Comparison of ENCODE assay signal across 9 cellular contexts in genomic region chr12:48183876-48184548, GRCh38. TPM values are rescaled to one million over a fixed set of nuclear protein-coding genes. Genes with fewer than 3 reads are reported as not detected.
DNase-seq lines count a peak whose midpoint lies in the region; ATAC-seq and TF ChIP-seq lines count a peak whose summit lies in the region.
"Had no signal": no experiment of that assay in that cellular context is flagged by ENCODE, and none has a peak within 500 bp of the region (broad histone marks: within the 10 kb centered on the region; RNA-seq: fewer than 3 reads in every experiment).

No MANE protein-coding gene starts in this region.

- no peaks in the 10 kb centered on the region for H3K9me3 ChIP-seq in BLaER1 treated with 17β-estradiol and CSF1 and Interleukin-3, amounts not matched to agents 10 nM and 100 nM (replicated peaks in 1 of 11)
- H3K9me3 ChIP-seq in mesenchymal stem cell (ENCODE audit: control insufficient read depth, low read length) (no peaks in the 10 kb centered on the region), aorta (ENCODE audit: control insufficient read depth, low read length) (no peaks in the 10 kb centered on the region)

- H2BK15ac ChIP-seq in mesenchymal stem cell (ENCODE audit: low read depth, poor library complexity, severe bottlenecking): no peak overlapping the region

- intact Hi-C loops in aorta (cut with DNase I): no loop called here

- H2BK5ac ChIP-seq in mesenchymal stem cell (ENCODE audit: low read depth, low read length, poor library complexity, severe bottlenecking): no peak overlapping the region

- H3K4me3 Mint-ChIP-seq in IgD-negative memory B cell: peak overlapping the region; percentile 92 to 99 (median 96)
- H3K4me3 Mint-ChIP-seq in brain: peak overlapping the region; percentile 88 to 93 (median 91)

- no peak overlapping the region for H3K4ac ChIP-seq in mesenchymal stem cell (ENCODE audit: low read depth in 1 of 2, low read length in 2 of 2)

- H2BK120ac ChIP-seq in mesenchymal stem cell (ENCODE audit: low read depth, low read length): no peak overlapping the region

- no peak overlapping the region for H2AK5ac ChIP-seq in mesenchymal stem cell (ENCODE audit: low read length, severe bottlenecking)

- peaks cover 25 to 41% (median 32%) of the 10 kb centered on the region in 11 experiments for H3K27me3 ChIP-seq in BLaER1 treated with 17β-estradiol and CSF1 and Interleukin-3, amounts not matched to agents 10 nM and 100 nM
- H3K27me3 ChIP-seq in mesenchymal stem cell (ENCODE audit: control insufficient read depth in 1 of 2, insufficient read depth in 1 of 2, low read length in 2 of 2) (peaks cover 54 to 81% of the 10 kb centered on the region in 2 experiments), aorta (ENCODE audit: control insufficient read depth in 1 of 2, insufficient read depth in 2 of 2, low read length in 1 of 2) (no peaks in the 10 kb centered on the region)

- peak overlapping the region in 1 of 2 experiments; percentile 59 for H2BK12ac ChIP-seq in mesenchymal stem cell (ENCODE audit: low read length in 2 of 2)

- H3K36me3 Mint-ChIP-seq in IgD-negative memory B cell: peaks cover 1% of the 10 kb centered on the region
- no peaks in the 10 kb centered on the region for H3K36me3 Mint-ChIP-seq in brain

- DNase-seq in mesenchymal stem cell: no peak
- DNase-seq in aorta: no peak
- no peak for DNase-seq in NCI-H1048 (lab: John Stamatoyannopoulos, UW)
- no peak for DNase-seq in KG1 (lab: John Stamatoyannopoulos, UW)

- H3K4me1 Mint-ChIP-seq in IgD-negative memory B cell: peaks cover 11 to 20% (median 12%) of the 10 kb centered on the region in 3 donors
- peaks cover 51% of the 10 kb centered on the region for H3K4me1 Mint-ChIP-seq in brain

- peak overlapping the region; percentile 75 for H4K8ac ChIP-seq in mesenchymal stem cell (ENCODE audit: low read length)

- no peaks in the 10 kb centered on the region for H3K79me1 ChIP-seq in mesenchymal stem cell (replicated peaks; ENCODE audit: low read length, poor library complexity, severe bottlenecking)

- peaks cover 31 to 51% (median 36%) of the 10 kb centered on the region in 10 experiments for H3K4me1 ChIP-seq in BLaER1 treated with 17β-estradiol and CSF1 and Interleukin-3, amounts not matched to agents 10 nM and 100 nM
- H3K4me1 ChIP-seq in mesenchymal stem cell (ENCODE audit: control insufficient read depth, insufficient read depth, low read depth, low read length) (peaks cover 12% of the 10 kb centered on the region), aorta (ENCODE audit: control insufficient read depth in 1 of 2, insufficient read depth in 2 of 2, low read length in 2 of 2) (no peaks in the 10 kb centered on the region)

- TF ChIP-seq CTCF in brain (conservative IDR thresholded peaks at IDR 0.05): no peak

- ATAC-seq in aorta (ENCODE audit: low FRiP score) (peak; percentile 43), GM19463 (IDR thresholded peaks at IDR 0.05; ENCODE audit: unreplicated experiment) (no peak)

- H3K27ac Mint-ChIP-seq in IgD-negative memory B cell: peak overlapping the region in 2 of 3 donors; percentile 66 to 83
- peak overlapping the region in 3 of 5 experiments; percentile 62 to 93 (median 92) for H3K27ac Mint-ChIP-seq in brain

- H3K9me3 Mint-ChIP-seq in IgD-negative memory B cell (no peaks in the 10 kb centered on the region), brain (no peaks in the 10 kb centered on the region)

- 10% methylated on average over 61 of the region's 61 CpGs for WGBS in mesenchymal stem cell
- 2 to 3% methylated on average over 45 to 61 of the region's 61 CpGs for WGBS in aorta, 2 donors

- H3K4me3 ChIP-seq in BLaER1 treated with 17β-estradiol and CSF1 and Interleukin-3, amounts not matched to agents 10 nM and 100 nM: peak overlapping the region; percentile 65 to 86 (median 76)
- H3K4me3 ChIP-seq in mesenchymal stem cell (ENCODE audit: insufficient read depth in 1 of 2, low read depth in 1 of 2, low read length in 2 of 2): peak overlapping the region; percentile 67 to 95
- H3K4me3 ChIP-seq in aorta (ENCODE audit: low read length in 2 of 2): peak overlapping the region; percentile 47 to 70

- peak overlapping the region; percentile 26 to 72 (median 64); a peak in 21 of 22 replicates for H3K9ac ChIP-seq in BLaER1 treated with 17β-estradiol and CSF1 and Interleukin-3, amounts not matched to agents 10 nM and 100 nM
- peak overlapping the region; percentile 89 for H3K9ac ChIP-seq in mesenchymal stem cell (ENCODE audit: low read length)

- peaks cover 0 to 13% (median 0%) of the 10 kb centered on the region in 11 experiments; a peak in 3 of 22 replicates for H4K20me1 ChIP-seq in BLaER1 treated with 17β-estradiol and CSF1 and Interleukin-3, amounts not matched to agents 10 nM and 100 nM

- peak overlapping the region; percentile 79 for H2AFZ ChIP-seq in mesenchymal stem cell (ENCODE audit: low read depth, low read length)

- no peak overlapping the region for H3K23ac ChIP-seq in mesenchymal stem cell (ENCODE audit: low read length in 2 of 2)

- H4K91ac ChIP-seq in mesenchymal stem cell (ENCODE audit: low read length): peak overlapping the region; percentile 24

- H3K18ac ChIP-seq in mesenchymal stem cell (ENCODE audit: low read depth in 1 of 2, low read length in 2 of 2): peak overlapping the region; percentile 28 to 44

- peaks cover 25% of the 10 kb centered on the region for H3K27me3 Mint-ChIP-seq in IgD-negative memory B cell
- H3K27me3 Mint-ChIP-seq in brain: peaks cover 34% of the 10 kb centered on the region

- peak overlapping the region in 1 of 11 experiments; percentile 58; a peak in 1 of 22 replicates for H3K27ac ChIP-seq in BLaER1 treated with 17β-estradiol and CSF1 and Interleukin-3, amounts not matched to agents 10 nM and 100 nM
- H3K27ac ChIP-seq in mesenchymal stem cell (ENCODE audit: low read length, poor library complexity, severe bottlenecking): no peak overlapping the region
- no peak overlapping the region for H3K27ac ChIP-seq in aorta (ENCODE audit: low read depth in 1 of 2, low read length in 2 of 2)
- H3K27ac ChIP-seq: epithelial cell of prostate had no signal

- no peak overlapping the region for H3K14ac ChIP-seq in mesenchymal stem cell (ENCODE audit: low read length in 2 of 2)

- H3K4me2 ChIP-seq in BLaER1 treated with 17β-estradiol and CSF1 and Interleukin-3, amounts not matched to agents 10 nM and 100 nM: peak overlapping the region; percentile 77 to 98 (median 94)
- peak overlapping the region; percentile 91 for H3K4me2 ChIP-seq in mesenchymal stem cell (ENCODE audit: low read length, poor library complexity, severe bottlenecking)

- no peaks in the 10 kb centered on the region for H3K36me3 ChIP-seq in BLaER1 treated with 17β-estradiol and CSF1 and Interleukin-3, amounts not matched to agents 10 nM and 100 nM
- no peaks in the 10 kb centered on the region for H3K36me3 ChIP-seq in mesenchymal stem cell (ENCODE audit: control insufficient read depth in 1 of 2, insufficient read depth in 2 of 2, low read depth in 1 of 2, low read length in 2 of 2)
- no peaks in the 10 kb centered on the region for H3K36me3 ChIP-seq in aorta (ENCODE audit: control insufficient read depth in 1 of 2, insufficient read depth in 2 of 2, low read length in 1 of 2)

RNA-seq across cellular contexts. Expression of gene CCDC184, which starts 0.6 kb away (rescaled TPM):
- polyA plus RNA-seq in IgD-negative memory B cell (0.31 TPM), brain (ENCODE audit: insufficient read depth, low read depth, low replicate concordance) (8.9 TPM), aorta (1 to 10 TPM in 1 of 2 donors, under 1 TPM in 1; 0.63 to 2.8 TPM)
- 3.6 TPM for polyA plus RNA-seq in mesenchymal stem cell (2013, experiment 1 of 2)
- polyA plus RNA-seq in mesenchymal stem cell (2013, experiment 2 of 2): 3.6 TPM
- total RNA-seq in aorta: 1 to 10 TPM; 1.1 to 2.2 TPM

RNA-seq across cellular contexts. Expression of gene OR10AD1, which starts 19.1 kb away (rescaled TPM):
- polyA plus RNA-seq in IgD-negative memory B cell (not detected), brain (ENCODE audit: insufficient read depth, low read depth, low replicate concordance) (not detected), aorta (not detected)
- polyA plus RNA-seq in mesenchymal stem cell (2013, experiment 1 of 2): not detected
- polyA plus RNA-seq in mesenchymal stem cell (2013, experiment 2 of 2): not detected
- total RNA-seq in aorta: not detected

RNA-seq across cellular contexts. Expression of gene ASB8, which starts 26.7 kb away (rescaled TPM):
- polyA plus RNA-seq in IgD-negative memory B cell (59.9 TPM), brain (ENCODE audit: insufficient read depth, low read depth, low replicate concordance) (26.6 TPM), aorta (10 to 100 TPM; 20.7 to 25.6 TPM)
- polyA plus RNA-seq in mesenchymal stem cell (2013, experiment 1 of 2): 15.2 TPM
- 16.5 TPM for polyA plus RNA-seq in mesenchymal stem cell (2013, experiment 2 of 2)
- total RNA-seq in aorta: 10 to 100 TPM; 32.8 to 34.2 TPM
